17 cellular contexts compared by ENCODE assay signal in genomic region chr1:181319903-181320302, GRCh38.
DNase-seq lines count a peak whose midpoint lies in the region; ATAC-seq and TF ChIP-seq lines count a peak whose summit lies in the region.
"Had no signal": no experiment of that assay in that cellular context is flagged by ENCODE, and none has a peak within 500 bp of the region (broad histone marks: within the 10 kb centered on the region; RNA-seq: fewer than 3 reads in every experiment).

No MANE protein-coding gene starts in this region.

- H2BK5ac ChIP-seq in mesendoderm (ENCODE audit: low read length) = no peak overlapping the region

- no peak overlapping the region for H3K4me2 ChIP-seq in mesendoderm (ENCODE audit: low read length)
- H3K4me2 ChIP-seq: BLaER1 had no signal

- no peaks in the 10 kb centered on the region for H3K36me3 Mint-ChIP-seq in activated CD8-positive, alpha-beta T cell treated with anti-CD3 and anti-CD28 coated beads, Interleukin-2, amount 10 ng/mL, durations not matched to agents 7 days and 5 days (ENCODE audit: low read depth)
- no peaks in the 10 kb centered on the region for H3K36me3 Mint-ChIP-seq in activated CD8-positive, alpha-beta T cell treated with anti-CD3 and anti-CD28 coated beads for 36 hours (ENCODE audit: low read depth)
- H3K36me3 Mint-ChIP-seq: CD4-positive, alpha-beta memory T cell had no signal

- H3K36me3 ChIP-seq in H7 (replicated peaks; ENCODE audit: control insufficient read depth, insufficient read depth, low read length) (no peaks in the 10 kb centered on the region), mesendoderm (ENCODE audit: control insufficient read depth, insufficient read depth, low read length) (no peaks in the 10 kb centered on the region)
- H3K36me3 ChIP-seq: BLaER1 had no signal

- H2BK15ac ChIP-seq in mesendoderm (replicated peaks; ENCODE audit: low read depth) = no peak overlapping the region

- peaks cover 57% of the 10 kb centered on the region for H3K27me3 ChIP-seq in H7 (ENCODE audit: control insufficient read depth, insufficient read depth, low read length)
- peaks cover 38% of the 10 kb centered on the region for H3K27me3 ChIP-seq in mesendoderm (ENCODE audit: insufficient read depth, low read length, poor library complexity)
- H3K27me3 ChIP-seq: BLaER1 had no signal

- no peak overlapping the region for H3K27ac ChIP-seq in mesendoderm (ENCODE audit: low read depth, low read length)
- H3K27ac ChIP-seq: BLaER1, HL-60 had no signal

- H3K9me3 Mint-ChIP-seq in activated CD8-positive, alpha-beta T cell treated with anti-CD3 and anti-CD28 coated beads, Interleukin-2, amount 10 ng/mL, durations not matched to agents 7 days and 5 days (ENCODE audit: insufficient read depth) = no peaks in the 10 kb centered on the region
- no peaks in the 10 kb centered on the region for H3K9me3 Mint-ChIP-seq in activated CD8-positive, alpha-beta T cell treated with anti-CD3 and anti-CD28 coated beads for 36 hours

- POLR2A ChIA-PET in activated CD8-positive, alpha-beta T cell treated with anti-CD3 and anti-CD28 coated beads, Interleukin-2, amount 10 ng/mL, durations not matched to agents 7 days and 5 days (lab: Charles Lee) = no interaction called here
- POLR2A ChIA-PET in activated CD8-positive, alpha-beta T cell treated with anti-CD3 and anti-CD28 coated beads for 36 hours (lab: Charles Lee) = no interaction called here

- H3K79me1 ChIP-seq in mesendoderm (ENCODE audit: low read length) = no peaks in the 10 kb centered on the region

- H2BK120ac ChIP-seq in mesendoderm (ENCODE audit: low read depth, low read length) = no peak overlapping the region

- H3K4me3 ChIP-seq in H7 (ENCODE audit: insufficient read depth, low read depth, low read length) = no peak overlapping the region
- no peak overlapping the region for H3K4me3 ChIP-seq in fibroblast of mammary gland (ENCODE audit: control insufficient read depth, low read depth, low read length)
- no peak overlapping the region for H3K4me3 ChIP-seq in mesendoderm (ENCODE audit: low read length)
- H3K4me3 ChIP-seq: BLaER1 had no signal

- no peak overlapping the region for H3K18ac ChIP-seq in mesendoderm (ENCODE audit: low read length)

- DNase-seq in activated CD8-positive, alpha-beta T cell treated with anti-CD3 and anti-CD28 coated beads, Interleukin-2, amount 10 ng/mL, durations not matched to agents 7 days and 5 days = peak; percentile 12
- no peak for DNase-seq in activated CD8-positive, alpha-beta T cell treated with anti-CD3 and anti-CD28 coated beads for 36 hours
- peak; percentile 27 for DNase-seq in H7
- DNase-seq in fibroblast of mammary gland (ENCODE audit: low read depth) = peak; percentile 19
- DNase-seq in mesendoderm = peak; percentile 23
- DNase-seq in NCI-H2081 treated with DMSO at 0.1 percent for 48 hours (lab: John Stamatoyannopoulos, UW) = no peak
- DNase-seq in NOMO-1 (lab: John Stamatoyannopoulos, UW; ENCODE audit: unreplicated experiment in 2 of 2) = no peak
- DNase-seq: 8988T; CD4-positive, alpha-beta memory T cell; DMS153; DMS79; GF-D8; HCEC 1CT had no signal

- TF ChIP-seq CTCF in activated CD8-positive, alpha-beta T cell treated with anti-CD3 and anti-CD28 coated beads for 36 hours (IDR thresholded peaks at IDR 0.05) = no peak
- no peak for TF ChIP-seq CTCF in fibroblast of mammary gland (conservative IDR thresholded peaks at IDR 0.05; ENCODE audit: control insufficient read depth, insufficient read depth, low read depth, low read length)

- H4K8ac ChIP-seq in mesendoderm (ENCODE audit: low read depth, low read length) = no peak overlapping the region

- H3K4me3 Mint-ChIP-seq in activated CD8-positive, alpha-beta T cell treated with anti-CD3 and anti-CD28 coated beads, Interleukin-2, amount 10 ng/mL, durations not matched to agents 7 days and 5 days = no peak overlapping the region
- no peak overlapping the region for H3K4me3 Mint-ChIP-seq in activated CD8-positive, alpha-beta T cell treated with anti-CD3 and anti-CD28 coated beads for 36 hours

- peaks cover 61% of the 10 kb centered on the region for H3K27me3 Mint-ChIP-seq in activated CD8-positive, alpha-beta T cell treated with anti-CD3 and anti-CD28 coated beads, Interleukin-2, amount 10 ng/mL, durations not matched to agents 7 days and 5 days (ENCODE audit: low read depth)
- H3K27me3 Mint-ChIP-seq in activated CD8-positive, alpha-beta T cell treated with anti-CD3 and anti-CD28 coated beads for 36 hours = peaks cover 46% of the 10 kb centered on the region

- no peak overlapping the region for H4K5ac ChIP-seq in mesendoderm (ENCODE audit: low read length)

- no peak overlapping the region for H2AK5ac ChIP-seq in mesendoderm (ENCODE audit: low read length)

- H3K56ac ChIP-seq in mesendoderm (ENCODE audit: low read length) = no peak overlapping the region

- CTCF ChIA-PET in activated CD8-positive, alpha-beta T cell treated with anti-CD3 and anti-CD28 coated beads, Interleukin-2, amount 10 ng/mL, durations not matched to agents 7 days and 5 days (lab: Charles Lee) = interaction anchor here (0.8 to 1.9 kb wide), 2 partner anchors 103 to 105 kb away, joined by 3 to 5 read pairs; no protein-coding TSS in a partner anchor
- CTCF ChIA-PET in activated CD8-positive, alpha-beta T cell treated with anti-CD3 and anti-CD28 coated beads for 36 hours (lab: Charles Lee) = interaction anchor here (0.8 to 2.0 kb wide), 3 partner anchors 28 to 106 kb away, joined by 3 to 6 read pairs (median 3); no protein-coding TSS in a partner anchor

- no CpG with 5 or more reads among the region's 3 CpGs for WGBS in mesendoderm (ENCODE audit: extremely low coverage, insufficient coverage, low lambda C conversion rate)

- H3K9ac ChIP-seq in mesendoderm (ENCODE audit: low read length) = no peak overlapping the region
- H3K9ac ChIP-seq: BLaER1 had no signal

- no peak overlapping the region for H3K27ac Mint-ChIP-seq in activated CD8-positive, alpha-beta T cell treated with anti-CD3 and anti-CD28 coated beads, Interleukin-2, amount 10 ng/mL, durations not matched to agents 7 days and 5 days
- H3K27ac Mint-ChIP-seq in activated CD8-positive, alpha-beta T cell treated with anti-CD3 and anti-CD28 coated beads for 36 hours = no peak overlapping the region
- H3K27ac Mint-ChIP-seq: CD14-positive monocyte; CD4-positive, alpha-beta memory T cell had no signal

- H3K79me2 ChIP-seq in mesendoderm (ENCODE audit: control insufficient read depth, insufficient read depth, low read length) = no peaks in the 10 kb centered on the region

- H3K4ac ChIP-seq in mesendoderm (ENCODE audit: low read depth, low read length) = no peak overlapping the region

- H3K4me1 Mint-ChIP-seq in activated CD8-positive, alpha-beta T cell treated with anti-CD3 and anti-CD28 coated beads, Interleukin-2, amount 10 ng/mL, durations not matched to agents 7 days and 5 days (ENCODE audit: low read depth) = peaks cover 28% of the 10 kb centered on the region
- peaks cover 17% of the 10 kb centered on the region for H3K4me1 Mint-ChIP-seq in activated CD8-positive, alpha-beta T cell treated with anti-CD3 and anti-CD28 coated beads for 36 hours (ENCODE audit: low read depth)

- intact Hi-C loops in activated CD8-positive, alpha-beta T cell treated with anti-CD3 and anti-CD28 coated beads for 36 hours (cut with micrococcal nuclease) = loop anchor here (10.0 kb wide), 1 partner anchor 135 kb away; no protein-coding TSS in a partner anchor

- H3K23ac ChIP-seq in mesendoderm (ENCODE audit: low read length) = no peak overlapping the region

- ATAC-seq in activated CD8-positive, alpha-beta T cell treated with anti-CD3 and anti-CD28 coated beads, Interleukin-2, amount 10 ng/mL, durations not matched to agents 7 days and 5 days = no peak
- ATAC-seq in activated CD8-positive, alpha-beta T cell treated with anti-CD3 and anti-CD28 coated beads for 36 hours = no peak
- no peak for ATAC-seq in HG02759 (IDR thresholded peaks at IDR 0.05; ENCODE audit: unreplicated experiment)

- H3K4me1 ChIP-seq in mesendoderm (ENCODE audit: control insufficient read depth, low read depth, low read length) = no peaks in the 10 kb centered on the region
- H3K4me1 ChIP-seq: BLaER1 had no signal

Comparison
In these comparisons a context has a peak if more than half of its experiments do, and no peak if none do; other contexts are left out.
1. DNase-seq: peak in activated CD8-positive, alpha-beta T cell treated with anti-CD3 and anti-CD28 coated beads, Interleukin-2, amount 10 ng/mL, durations not matched to agents 7 days and 5 days (single experiment), H7 (single experiment), fibroblast of mammary gland (single experiment) and mesendoderm (single experiment); none in activated CD8-positive, alpha-beta T cell treated with anti-CD3 and anti-CD28 coated beads for 36 hours (single experiment), NCI-H2081 treated with DMSO at 0.1 percent for 48 hours (single experiment) and NOMO-1 (0 of 2).